9 cellular contexts compared by ENCODE assay signal in the genomic region with DNA sequence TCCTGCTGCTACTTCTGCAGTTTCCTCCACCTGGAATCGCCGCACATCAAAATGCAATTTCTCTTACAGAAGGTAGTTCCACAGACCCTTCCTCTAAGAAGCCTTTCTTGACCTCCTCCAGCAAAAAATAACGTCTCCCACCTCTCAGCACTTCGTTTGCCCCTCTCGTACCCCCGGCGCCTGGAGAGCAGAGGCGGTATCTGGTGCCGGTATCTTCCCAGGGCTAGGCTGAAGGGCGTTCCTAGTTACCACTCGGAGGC. TPM values are rescaled to one million over a fixed set of nuclear protein-coding genes. Genes with fewer than 3 reads are reported as not detected.
DNase-seq lines count a peak whose midpoint lies in the region; ATAC-seq, FAIRE-seq and TF ChIP-seq lines count a peak whose summit lies in the region.
"Had no signal": no experiment of that assay in that cellular context is flagged by ENCODE, and none has a peak within 500 bp of the region (broad histone marks: within the 10 kb centered on the region; RNA-seq: fewer than 3 reads in every experiment).

No MANE protein-coding gene starts in this region.

- peaks cover 2% of the 10 kb centered on the region for H3K4me1 ChIP-seq in fibroblast of lung (ENCODE audit: control insufficient read depth, extremely low read depth, insufficient read depth, low read length)

- no peaks in the 10 kb centered on the region for H3K9me3 ChIP-seq in fibroblast of lung (ENCODE audit: control insufficient read depth, insufficient read depth, low read depth, low read length)

- H3K9ac ChIP-seq in fibroblast of lung (ENCODE audit: insufficient read depth, low read length), result peak overlapping the region; percentile 46

- no peaks in the 10 kb centered on the region for H4K20me1 ChIP-seq in fibroblast of lung (ENCODE audit: control insufficient read depth, extremely low read depth, insufficient read depth, low read length)

- H3K27ac ChIP-seq in fibroblast of lung (ENCODE audit: insufficient read depth, low read length), result no peak overlapping the region

- H2AFZ ChIP-seq in fibroblast of lung (ENCODE audit: low read length), result peak overlapping the region; percentile 94

- H3K27me3 Mint-ChIP-seq in activated naive CD4-positive, alpha-beta T cell treated with anti-CD3 and anti-CD28 coated beads, Interleukin-2, amount 10 ng/mL, durations not matched to agents 7 days and 5 days, result no peaks in the 10 kb centered on the region
- H3K27me3 Mint-ChIP-seq: naive B cell had no signal

- H3K27me3 ChIP-seq in fibroblast of lung (ENCODE audit: control insufficient read depth, insufficient read depth, low read length), result peaks cover under 1% of the 10 kb centered on the region

- no peak overlapping the region for H3K4me3 Mint-ChIP-seq in activated naive CD4-positive, alpha-beta T cell treated with anti-CD3 and anti-CD28 coated beads, Interleukin-2, amount 10 ng/mL, durations not matched to agents 7 days and 5 days
- H3K4me3 Mint-ChIP-seq: naive B cell had no signal

- H3K36me3 Mint-ChIP-seq in activated naive CD4-positive, alpha-beta T cell treated with anti-CD3 and anti-CD28 coated beads, Interleukin-2, amount 10 ng/mL, durations not matched to agents 7 days and 5 days, result peaks cover 19% of the 10 kb centered on the region

- peaks cover 6% of the 10 kb centered on the region for H3K79me2 ChIP-seq in fibroblast of lung (ENCODE audit: control insufficient read depth, insufficient read depth, low read length)

- DNase-seq in GM12891 (ENCODE audit: insufficient read length, low spot score) (no peak), LoVo (ENCODE audit: low spot score) (peak; percentile 45), fibroblast of lung (ENCODE audit: low read depth in 2 of 2) (no peak), retinal pigment epithelial cell (ENCODE audit: low read depth) (no peak), germinal center (ENCODE audit: low spot score) (no peak)
- DNase-seq in activated naive CD4-positive, alpha-beta T cell treated with anti-CD3 and anti-CD28 coated beads, Interleukin-2, amount 10 ng/mL, durations not matched to agents 7 days and 5 days, result no peak

- no peak for FAIRE-seq in GM12891 (lab: Jason Lieb, UNC)

- peaks cover 5% of the 10 kb centered on the region for H3K36me3 ChIP-seq in fibroblast of lung (ENCODE audit: control insufficient read depth, insufficient read depth, low read length)

- CTCF ChIA-PET in activated naive CD4-positive, alpha-beta T cell treated with anti-CD3 and anti-CD28 coated beads, Interleukin-2, amount 10 ng/mL, durations not matched to agents 7 days and 5 days (lab: Charles Lee), result interaction anchor here (0.6 to 4.0 kb wide), 44 partner anchors 9 to 337 kb away, joined by 3 to 27 read pairs (median 5); a partner anchor contains a TSS

- ATAC-seq in HG03175 (IDR thresholded peaks at IDR 0.05; ENCODE audit: unreplicated experiment) (no peak), GM19467 (IDR thresholded peaks at IDR 0.05; ENCODE audit: unreplicated experiment) (no peak)

- peak overlapping the region; percentile 99 for H3K4me2 ChIP-seq in fibroblast of lung (ENCODE audit: extremely low read depth, insufficient read depth, low read length)

- H3K27ac Mint-ChIP-seq in activated naive CD4-positive, alpha-beta T cell treated with anti-CD3 and anti-CD28 coated beads, Interleukin-2, amount 10 ng/mL, durations not matched to agents 7 days and 5 days, result no peak overlapping the region

- peaks cover 23% of the 10 kb centered on the region for H3K4me1 Mint-ChIP-seq in activated naive CD4-positive, alpha-beta T cell treated with anti-CD3 and anti-CD28 coated beads, Interleukin-2, amount 10 ng/mL, durations not matched to agents 7 days and 5 days

- TF ChIP-seq POLR2A in GM12891 (IDR thresholded peaks at IDR 0.05; ENCODE audit: low read depth, low read length), result no peak

- H3K9me3 Mint-ChIP-seq in activated naive CD4-positive, alpha-beta T cell treated with anti-CD3 and anti-CD28 coated beads, Interleukin-2, amount 10 ng/mL, durations not matched to agents 7 days and 5 days, result no peaks in the 10 kb centered on the region
- H3K9me3 Mint-ChIP-seq: naive B cell had no signal

- TF ChIP-seq CTCF in fibroblast of lung (conservative IDR thresholded peaks at IDR 0.05 in 1 of 2, IDR thresholded peaks at IDR 0.05 in 1 of 2; ENCODE audit: low read depth in 1 of 2, low read length in 2 of 2), result no peak
- no peak for TF ChIP-seq CTCF in retinal pigment epithelial cell (conservative IDR thresholded peaks at IDR 0.05; ENCODE audit: low read depth, low read length)

- H3K4me3 ChIP-seq in fibroblast of lung (replicated peaks in 1 of 4; ENCODE audit: control extremely low read depth in 1 of 4, insufficient read depth in 1 of 4, low read depth in 3 of 4, low read length in 4 of 4) (peak overlapping the region; percentile 81 to 92 (median 88)), retinal pigment epithelial cell (ENCODE audit: low read length) (peak overlapping the region; percentile 68)

TF ChIP-seq in GM12891, 5 proteins besides CTCF, POLR2A, EP300 and RAD21:
- TF ChIP-seq POLR2AphosphoS5 (IDR thresholded peaks at IDR 0.05; ENCODE audit: low read depth, low read length) (0 out of 2 replicates have a peak, but pooled peaks have one; percentile 11), TAF1 (IDR thresholded peaks at IDR 0.05; ENCODE audit: low read depth, low read length) (no peak)

RNA-seq across cellular contexts. Expression of a gene that starts 0.5 kb away (rescaled TPM):
- polyA plus RNA-seq in GM12891 (2012; ENCODE audit: low read depth, missing spikeins), result 67.5 TPM
- total RNA-seq in fibroblast of lung, result 6.6 and 8.5 TPM in 2 replicates
- 23.6 and 38.1 TPM in 2 replicates for polyA plus RNA-seq in fibroblast of lung
- polyA plus RNA-seq in fibroblast of lung (2012), result 26.1 and 41.7 TPM in 2 replicates
- polyA minus RNA-seq in fibroblast of lung (ENCODE audit: low replicate concordance), result 7.5 and 25.0 TPM in 2 replicates

RNA-seq across cellular contexts. Expression of a gene that starts 16.3 kb away (rescaled TPM):
- polyA plus RNA-seq in GM12891 (2012; ENCODE audit: low read depth, missing spikeins), result 56.5 TPM
- 19.3 and 26.6 TPM in 2 replicates for total RNA-seq in fibroblast of lung
- polyA plus RNA-seq in fibroblast of lung, result 39.3 and 41.8 TPM in 2 replicates
- 36.0 and 37.4 TPM in 2 replicates for polyA plus RNA-seq in fibroblast of lung (2012)
- polyA minus RNA-seq in fibroblast of lung (ENCODE audit: low replicate concordance), result 6.7 and 10.1 TPM in 2 replicates

RNA-seq across cellular contexts. Expression of a gene that starts 21.9 kb away (rescaled TPM):
- 1.2 TPM for polyA plus RNA-seq in GM12891 (2012; ENCODE audit: low read depth, missing spikeins)
- total RNA-seq in fibroblast of lung, result 8.4 and 10.5 TPM in 2 replicates
- 3.1 and 4.5 TPM in 2 replicates for polyA plus RNA-seq in fibroblast of lung
- 3.5 and 8.0 TPM in 2 replicates for polyA plus RNA-seq in fibroblast of lung (2012)
- polyA minus RNA-seq in fibroblast of lung (ENCODE audit: low replicate concordance), result 1.4 and 4.7 TPM in 2 replicates

RNA-seq across cellular contexts. Expression of a gene that starts 34.1 kb away (rescaled TPM):
- 3.8 TPM for polyA plus RNA-seq in GM12891 (2012; ENCODE audit: low read depth, missing spikeins)
- 7.3 and 7.7 TPM in 2 replicates for total RNA-seq in fibroblast of lung
- polyA plus RNA-seq in fibroblast of lung, result 3.2 and 4.0 TPM in 2 replicates
- polyA plus RNA-seq in fibroblast of lung (2012), result 3.6 and 4.4 TPM in 2 replicates
- 3.7 and 5.3 TPM in 2 replicates for polyA minus RNA-seq in fibroblast of lung (ENCODE audit: low replicate concordance)

RNA-seq across cellular contexts. Expression of a gene that starts 43.2 kb away (rescaled TPM):
- 35.4 TPM for polyA plus RNA-seq in GM12891 (2012; ENCODE audit: low read depth, missing spikeins)
- not detected in 2 replicates for total RNA-seq in fibroblast of lung
- not detected in 2 replicates for polyA plus RNA-seq in fibroblast of lung
- not detected in 2 replicates for polyA plus RNA-seq in fibroblast of lung (2012)
- polyA minus RNA-seq in fibroblast of lung (ENCODE audit: low replicate concordance), result not detected in 2 replicates
